ENCODE assay signal across 1 cellular context in the genomic region with DNA sequence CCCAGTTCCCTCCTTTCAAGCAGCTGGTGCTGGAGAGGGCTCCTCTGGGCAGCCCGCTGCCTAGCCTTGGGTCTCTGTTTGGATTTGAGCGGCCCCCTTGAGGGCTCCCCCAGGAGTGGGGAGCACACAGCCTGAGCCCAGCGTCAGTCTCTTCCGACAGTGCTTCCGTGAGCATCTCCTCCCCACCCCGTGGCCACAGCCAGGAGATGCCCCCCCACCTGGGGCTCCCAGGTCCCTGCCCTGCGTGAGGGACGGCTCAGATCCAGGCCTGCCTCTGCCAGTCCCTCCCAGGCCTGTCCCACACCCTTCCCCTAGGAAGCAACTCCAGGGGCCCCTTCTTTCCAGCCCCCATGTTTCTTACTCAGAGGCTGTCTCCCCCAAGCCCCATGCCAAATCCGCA.
TF ChIP-seq lines count a peak whose summit lies in the region.

No MANE protein-coding gene starts in this region.

TF ChIP-seq in HepG2, 621 proteins besides CTCF, POLR2A, EP300 and RAD21:
- TF ChIP-seq KDM2A (CRISPR knock-in tag; IDR thresholded peaks at IDR 0.05; ENCODE audit: borderline replicate concordance, low read depth) (no peak), EZH2 (conservative IDR thresholded peaks at IDR 0.05; ENCODE audit: low read depth, low read length) (peak; percentile 69; the same call in 1 of the 2 replicates)
TF ChIP-seq in HepG2: peak in this region for 1.
